In the genomic region with DNA sequence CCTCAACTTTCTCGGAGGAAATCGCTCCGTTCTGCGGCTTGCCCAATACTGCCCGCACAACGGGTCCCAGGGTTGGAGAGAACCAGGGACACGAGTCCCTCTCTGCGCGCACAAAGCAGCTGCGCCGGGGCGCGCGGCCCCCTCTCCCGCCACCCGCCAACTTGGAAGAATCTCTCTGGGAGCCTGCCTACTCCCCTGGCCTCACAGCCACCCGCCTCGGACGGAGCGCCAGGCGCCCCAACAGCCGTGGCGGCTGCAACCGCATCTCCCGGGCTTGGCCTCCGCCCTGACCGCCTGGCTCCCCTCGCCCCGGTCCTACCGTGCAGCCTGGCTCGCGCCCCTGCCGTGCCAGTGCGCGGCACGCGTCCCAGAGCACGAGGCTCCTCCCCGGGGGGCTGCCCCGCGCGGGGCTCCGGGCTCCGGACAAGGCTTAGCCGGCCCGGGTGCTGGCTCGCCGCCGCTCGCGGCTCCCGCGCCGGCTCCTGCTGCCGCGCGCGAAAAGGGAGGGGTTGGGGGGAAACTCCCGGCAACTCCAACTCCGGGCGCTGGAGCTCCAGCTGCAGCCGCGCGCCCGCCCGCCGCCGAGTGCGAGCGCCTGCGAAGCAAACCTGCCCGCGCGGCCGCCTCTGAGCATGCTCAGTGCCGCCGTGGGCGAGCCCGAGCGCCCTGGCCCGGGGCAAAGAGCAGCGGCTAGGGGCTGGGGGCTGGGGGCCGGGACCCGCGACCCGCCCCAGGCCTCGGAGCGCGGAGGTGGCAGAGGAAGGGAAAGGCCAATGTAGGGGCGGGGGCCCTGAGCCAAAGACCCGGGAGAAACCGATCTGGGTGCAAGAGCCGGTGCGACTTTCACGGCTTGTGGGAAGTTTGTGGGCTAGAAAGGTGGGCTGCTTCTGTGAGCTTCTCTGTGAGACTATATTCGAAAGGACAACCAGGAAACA, we compare ENCODE assay signal across 8 cellular contexts. TPM values are rescaled to one million over a fixed set of nuclear protein-coding genes. Genes with fewer than 3 reads are reported as not detected.
DNase-seq lines count a peak whose midpoint lies in the region; ATAC-seq and TF ChIP-seq lines count a peak whose summit lies in the region.

A gene (minus strand): TSS at position 589 of the 935 bp plus-strand sequence. CDS start 75,329 bp downstream, outside the sequence.

- H3K9me3 ChIP-seq in breast epithelium (no peaks in the 10 kb centered on the region), iPS-20b (ENCODE audit: insufficient read depth, low read depth, low read length) (no peaks in the 10 kb centered on the region)

- intact Hi-C loops in breast epithelium (cut with DNase I; ENCODE audit: low total_unique reads) (loop anchor here (10.0 kb wide), 1 partner anchor 245 kb away; no protein-coding TSS in a partner anchor), sciatic nerve (cut with DNase I) (no loop called here)

- TF ChIP-seq POLR2A in breast epithelium (IDR thresholded peaks at IDR 0.05), result no peak

- peak within 1 kb of the TSS; percentile 63 to 84 (median 64) for H3K4me3 ChIP-seq in breast epithelium
- peak within 1 kb of the TSS; percentile 75 for H3K4me3 ChIP-seq in iPS-20b (ENCODE audit: low read length)

- H3K4me1 ChIP-seq in breast epithelium (peaks cover 0 to 8% of the 10 kb centered on the region in 2 donors), iPS-20b (ENCODE audit: insufficient read depth, low read length) (peaks cover 17% of the 10 kb centered on the region; the same call in 1 of the 2 replicates)

- H3K36me3 ChIP-seq in breast epithelium (no peaks in the 10 kb centered on the region), iPS-20b (ENCODE audit: insufficient read depth, low read depth, low read length) (no peaks in the 10 kb centered on the region)

- ATAC-seq in HG02763 (IDR thresholded peaks at IDR 0.05; ENCODE audit: unreplicated experiment), result peak; percentile 46
- peak; percentile 82 for ATAC-seq in sciatic nerve
- ATAC-seq in HG03196 (IDR thresholded peaks at IDR 0.05; ENCODE audit: unreplicated experiment), result no peak

- peaks cover 4 to 28% of the 10 kb centered on the region in 2 donors for H3K27me3 ChIP-seq in breast epithelium
- peaks cover 71% of the 10 kb centered on the region for H3K27me3 ChIP-seq in iPS-20b (ENCODE audit: insufficient read depth, low read length)

- no peak for TF ChIP-seq CTCF in breast epithelium (IDR thresholded peaks at IDR 0.05)

- peak within 1 kb of the TSS; percentile 62; the same call in 1 of the 2 replicates for H3K9ac ChIP-seq in iPS-20b (ENCODE audit: low read depth, low read length)

- DNase-seq in NCI-H146 (lab: John Stamatoyannopoulos, UW) (peak; percentile 42), NCI-H146 treated with DMSO at 0.1 percent for 48 hours (lab: John Stamatoyannopoulos, UW; ENCODE audit: unreplicated experiment) (no peak), NCI-H774 (lab: John Stamatoyannopoulos, UW) (peak; percentile 76), breast epithelium (ENCODE audit: low spot score in 2 of 2) (no peak), sciatic nerve (ENCODE audit: low spot score) (peak; percentile 83)

- H3K27ac ChIP-seq in breast epithelium (peak within 1 kb of the TSS in 1 of 2 donors; percentile 30), iPS-20b (ENCODE audit: low read length) (no peak within 1 kb of the TSS)

RNA-seq across cellular contexts. Expression of the gene that starts here (rescaled TPM):
- 1 to 10 TPM; 2.6 to 8.3 (median 5.3) TPM for total RNA-seq in breast epithelium
- total RNA-seq in sciatic nerve, result 18.1 TPM

Comparison
In these comparisons a context has a peak if more than half of its experiments do, and no peak if none do; other contexts are left out.
1. DNase-seq: peak in NCI-H146 (single experiment), NCI-H774 (single experiment) and sciatic nerve (single experiment); none in NCI-H146 treated with DMSO at 0.1 percent for 48 hours (single experiment) and breast epithelium (0 of 2).